In the genomic region with DNA sequence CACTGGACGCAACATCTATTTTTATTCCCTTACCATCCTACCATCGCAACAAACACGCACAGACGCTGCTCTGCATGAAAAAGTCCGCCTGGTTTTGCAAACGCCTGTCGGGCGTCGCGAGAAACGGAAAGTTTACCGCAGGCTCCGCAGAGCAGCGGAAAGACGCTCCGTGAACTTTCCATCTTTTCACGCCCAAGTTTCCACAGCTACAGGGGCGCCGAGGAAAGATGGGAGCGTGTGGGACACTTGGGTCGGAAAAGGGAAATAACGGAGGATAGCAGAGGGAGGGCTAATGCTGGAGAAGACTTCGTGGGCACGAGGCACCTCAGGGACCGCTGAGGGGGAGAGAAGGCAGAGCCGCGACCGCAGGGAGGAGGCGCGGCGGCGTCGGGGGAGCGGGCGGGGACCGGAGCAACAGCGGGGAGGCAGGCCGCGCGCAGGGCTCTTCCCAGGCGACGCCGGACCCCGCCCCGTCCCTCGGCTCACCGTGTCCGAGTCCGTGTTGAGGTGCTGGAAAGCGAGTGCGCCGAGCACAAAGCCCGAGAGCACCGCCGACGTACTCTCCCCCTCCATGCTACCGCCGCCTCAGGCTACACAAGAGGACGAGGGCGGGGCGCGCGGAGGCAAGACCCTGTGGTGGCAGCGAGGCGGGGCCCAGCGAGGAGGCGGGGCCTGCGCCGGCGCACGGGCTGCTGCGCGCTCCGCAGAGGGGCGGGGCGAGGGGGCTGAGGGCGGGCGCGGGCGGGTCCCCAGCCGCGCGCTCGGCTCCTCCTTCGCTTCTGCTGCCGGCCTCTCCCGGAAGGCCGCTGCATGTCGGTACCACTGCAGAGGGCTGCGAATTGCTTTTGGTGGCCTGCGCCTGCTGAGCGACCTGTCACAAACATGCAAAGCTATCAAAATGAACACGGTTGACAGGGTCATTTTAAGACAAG, we compare ENCODE assay signal across 8 cellular contexts. TPM values are rescaled to one million over a fixed set of nuclear protein-coding genes. Genes with fewer than 3 reads are reported as not detected.
A peak's percentile ranks its signal among the peaks of the same experiment; 100 is the strongest.
DNase-seq lines count a peak whose midpoint lies in the region; ATAC-seq, FAIRE-seq and TF ChIP-seq lines count a peak whose summit lies in the region.

A gene (minus strand): TSS at position 601 of the 932 bp plus-strand sequence. CDS start 28 bp downstream, at position 573.

- H4K20me1 ChIP-seq in DND-41 (ENCODE audit: insufficient read depth, low read length) (no peaks in the 10 kb centered on the region), GM23248 (ENCODE audit: insufficient read depth) (no peaks in the 10 kb centered on the region), Karpas-422 (ENCODE audit: insufficient read depth, low read depth, low read length) (no peaks in the 10 kb centered on the region)

- H3K36me3 ChIP-seq in DND-41 (ENCODE audit: insufficient read depth, low read length): peaks cover 4% of the 10 kb centered on the region; the same call in 1 of the 2 replicates
- no peaks in the 10 kb centered on the region for H3K36me3 ChIP-seq in GM23248 (ENCODE audit: low read depth)
- no peaks in the 10 kb centered on the region for H3K36me3 ChIP-seq in Karpas-422 (ENCODE audit: insufficient read depth, low read length)
- H3K36me3 ChIP-seq in naive thymus-derived CD4-positive, alpha-beta T cell (ENCODE audit: control insufficient read depth in 2 of 3, insufficient read depth in 3 of 3, low read length in 3 of 3): peaks cover 0 to 9% (median 0%) of the 10 kb centered on the region in 3 experiments

- peak within 1 kb of the TSS; percentile 98 for H3K4me2 ChIP-seq in DND-41 (ENCODE audit: insufficient read depth, low read length)
- peak within 1 kb of the TSS; percentile 89 for H3K4me2 ChIP-seq in GM23248 (ENCODE audit: unreplicated experiment)
- H3K4me2 ChIP-seq in Karpas-422 (ENCODE audit: low read depth, low read length, poor library complexity, severe bottlenecking): peak within 1 kb of the TSS; percentile 77

- H3K9ac ChIP-seq in DND-41 (ENCODE audit: low read depth, low read length) (peak within 1 kb of the TSS; percentile 66), GM23248 (peak within 1 kb of the TSS; percentile 86), Karpas-422 (ENCODE audit: low read length) (peak within 1 kb of the TSS; percentile 79)

- H3K4me3 ChIP-seq in DND-41 (ENCODE audit: low read depth in 1 of 2, low read length in 2 of 2): peak within 1 kb of the TSS; percentile 43 to 83
- H3K4me3 ChIP-seq in GM23248: peak within 1 kb of the TSS; percentile 92
- H3K4me3 ChIP-seq in Karpas-422 (ENCODE audit: low read length): peak within 1 kb of the TSS; percentile 76
- H3K4me3 ChIP-seq in naive thymus-derived CD4-positive, alpha-beta T cell (ENCODE audit: low read length): peak within 1 kb of the TSS; percentile 93

- peak; percentile 94 for DNase-seq in DND-41
- DNase-seq in GM23248: peak; percentile 98
- peak; percentile 94 for DNase-seq in Karpas-422
- DNase-seq in RCC 7860 (ENCODE audit: low spot score): peak; percentile 80
- peak; percentile 91 for DNase-seq in activated T-helper 1 cell treated with anti-CD3 and anti-CD28 coated beads, Interleukin-12 subunit alpha, Interleukin-12 subunit beta, Interleukin-2, Interleukin-4 antibody, amounts not matched to agents 30 ng/mL and 10 ng/mL and 1 ng/mL, durations not matched to agents 14 hours and 24 hours and 36 hours (ENCODE audit: low spot score)
- DNase-seq in fibroblast of gingiva (ENCODE audit: low read depth): peak; percentile 94
- peak; percentile 91 to 97 (median 96) for DNase-seq in naive thymus-derived CD4-positive, alpha-beta T cell

- H3K27me3 ChIP-seq in DND-41 (ENCODE audit: insufficient read depth, low read length, poor library complexity): no peaks in the 10 kb centered on the region
- H3K27me3 ChIP-seq in GM23248 (replicated peaks; ENCODE audit: insufficient read depth): no peaks in the 10 kb centered on the region
- H3K27me3 ChIP-seq in Karpas-422 (ENCODE audit: low read length): no peaks in the 10 kb centered on the region
- no peaks in the 10 kb centered on the region for H3K27me3 ChIP-seq in naive thymus-derived CD4-positive, alpha-beta T cell (ENCODE audit: control insufficient read depth in 2 of 2, insufficient read depth in 2 of 2, low read length in 2 of 2)

- H3K27ac ChIP-seq in DND-41 (ENCODE audit: low read length): peak within 1 kb of the TSS; percentile 85
- peak within 1 kb of the TSS; percentile 83 for H3K27ac ChIP-seq in GM23248
- H3K27ac ChIP-seq in Karpas-422 (ENCODE audit: low read length): peak within 1 kb of the TSS; percentile 47
- H3K27ac ChIP-seq in naive thymus-derived CD4-positive, alpha-beta T cell (ENCODE audit: low read depth, low read length): peak within 1 kb of the TSS; percentile 86

- H3K79me2 ChIP-seq in DND-41 (ENCODE audit: insufficient read depth, low read length) (peaks cover 5% of the 10 kb centered on the region), GM23248 (ENCODE audit: insufficient read depth) (peaks cover 8% of the 10 kb centered on the region), Karpas-422 (ENCODE audit: low read length) (peaks cover 11% of the 10 kb centered on the region)

- H3K4me1 ChIP-seq in DND-41 (ENCODE audit: insufficient read depth, low read length): peaks cover 22% of the 10 kb centered on the region
- peaks cover 5% of the 10 kb centered on the region for H3K4me1 ChIP-seq in GM23248 (ENCODE audit: insufficient read depth)
- H3K4me1 ChIP-seq in Karpas-422 (ENCODE audit: low read length): peaks cover 13% of the 10 kb centered on the region
- H3K4me1 ChIP-seq in naive thymus-derived CD4-positive, alpha-beta T cell (ENCODE audit: control insufficient read depth in 2 of 2, insufficient read depth in 2 of 2, low read length in 2 of 2): peaks cover 4 to 11% of the 10 kb centered on the region in 2 donors

- 2 to 3% methylated on average over 49 to 78 of the region's 93 CpGs for WGBS in GM23248 (ENCODE audit: low coverage in 1 of 2, low lambda C conversion rate in 2 of 2, missing lambda C conversion rate in 2 of 2), 2 experiments

- peaks cover 2% of the 10 kb centered on the region for H3K36me3 Mint-ChIP-seq in activated T-helper 1 cell treated with anti-CD3 and anti-CD28 coated beads, Interleukin-12 subunit alpha, Interleukin-12 subunit beta, Interleukin-2, Interleukin-4 antibody, amounts not matched to agents 30 ng/mL and 10 ng/mL and 1 ng/mL, durations not matched to agents 14 hours and 24 hours and 36 hours (ENCODE audit: low read depth)
- H3K36me3 Mint-ChIP-seq in naive thymus-derived CD4-positive, alpha-beta T cell: peaks cover 0 to 5% (median under 1%) of the 10 kb centered on the region in 5 donors
- H3K36me3 Mint-ChIP-seq in stimulated activated memory B cell treated with anti-CD40 and anti-IgM and Interleukin-4, amounts not matched to agents 10 μg/mL and 1 μg/mL and 100 μg/mL, for 72 hours: peaks cover 8% of the 10 kb centered on the region

- no peaks in the 10 kb centered on the region for H3K9me3 Mint-ChIP-seq in activated T-helper 1 cell treated with anti-CD3 and anti-CD28 coated beads, Interleukin-12 subunit alpha, Interleukin-12 subunit beta, Interleukin-2, Interleukin-4 antibody, amounts not matched to agents 30 ng/mL and 10 ng/mL and 1 ng/mL, durations not matched to agents 14 hours and 24 hours and 36 hours
- peaks cover 0 to 2% (median 0%) of the 10 kb centered on the region in 11 donors for H3K9me3 Mint-ChIP-seq in naive thymus-derived CD4-positive, alpha-beta T cell
- H3K9me3 Mint-ChIP-seq in stimulated activated memory B cell treated with anti-CD40 and anti-IgM and Interleukin-4, amounts not matched to agents 10 μg/mL and 1 μg/mL and 100 μg/mL, for 72 hours: no peaks in the 10 kb centered on the region

- H2AFZ ChIP-seq in DND-41 (ENCODE audit: low read depth, low read length) (peak within 1 kb of the TSS; percentile 94), GM23248 (peak within 1 kb of the TSS; percentile 99), Karpas-422 (ENCODE audit: low read length) (peak within 1 kb of the TSS; percentile 94)

- H3K9me3 ChIP-seq in DND-41 (ENCODE audit: insufficient read depth, low read length, severe bottlenecking) (no peaks in the 10 kb centered on the region), GM23248 (ENCODE audit: low read depth) (no peaks in the 10 kb centered on the region), Karpas-422 (ENCODE audit: low read length) (no peaks in the 10 kb centered on the region)
- no peaks in the 10 kb centered on the region for H3K9me3 ChIP-seq in naive thymus-derived CD4-positive, alpha-beta T cell (ENCODE audit: control insufficient read depth in 2 of 3, low read length in 3 of 3)

- peaks cover 10% of the 10 kb centered on the region for H3K4me1 Mint-ChIP-seq in activated T-helper 1 cell treated with anti-CD3 and anti-CD28 coated beads, Interleukin-12 subunit alpha, Interleukin-12 subunit beta, Interleukin-2, Interleukin-4 antibody, amounts not matched to agents 30 ng/mL and 10 ng/mL and 1 ng/mL, durations not matched to agents 14 hours and 24 hours and 36 hours (ENCODE audit: low read depth)
- peaks cover 15 to 50% (median 36%) of the 10 kb centered on the region in 7 donors for H3K4me1 Mint-ChIP-seq in naive thymus-derived CD4-positive, alpha-beta T cell
- peaks cover 22% of the 10 kb centered on the region for H3K4me1 Mint-ChIP-seq in stimulated activated memory B cell treated with anti-CD40 and anti-IgM and Interleukin-4, amounts not matched to agents 10 μg/mL and 1 μg/mL and 100 μg/mL, for 72 hours

- ATAC-seq in DND-41 (ENCODE audit: insufficient read depth, low read depth): peak; percentile 92
- ATAC-seq in naive thymus-derived CD4-positive, alpha-beta T cell: peak; percentile 98
- ATAC-seq in stimulated activated memory B cell treated with anti-CD40 and anti-IgM and Interleukin-4, amounts not matched to agents 10 μg/mL and 1 μg/mL and 100 μg/mL, for 72 hours: peak; percentile 98

- H3K9me2 ChIP-seq in GM23248 (ENCODE audit: insufficient read depth): no peaks in the 10 kb centered on the region
- no peaks in the 10 kb centered on the region for H3K9me2 ChIP-seq in Karpas-422 (replicated peaks; ENCODE audit: insufficient read depth, low read length)

- peak within 1 kb of the TSS; percentile 95 for H3K27ac Mint-ChIP-seq in activated T-helper 1 cell treated with anti-CD3 and anti-CD28 coated beads, Interleukin-12 subunit alpha, Interleukin-12 subunit beta, Interleukin-2, Interleukin-4 antibody, amounts not matched to agents 30 ng/mL and 10 ng/mL and 1 ng/mL, durations not matched to agents 14 hours and 24 hours and 36 hours
- H3K27ac Mint-ChIP-seq in naive thymus-derived CD4-positive, alpha-beta T cell: peak within 1 kb of the TSS; percentile 93 to 99 (median 98)
- H3K27ac Mint-ChIP-seq in stimulated activated memory B cell treated with anti-CD40 and anti-IgM and Interleukin-4, amounts not matched to agents 10 μg/mL and 1 μg/mL and 100 μg/mL, for 72 hours: peak within 1 kb of the TSS; percentile 89

- FAIRE-seq in RCC 7860 (lab: Jason Lieb, UNC): no peak

- in situ Hi-C loops in GM23248 (cut with MboI): no loop called here

- no peaks in the 10 kb centered on the region for H3F3A ChIP-seq in GM23248 (ENCODE audit: insufficient read depth)

- CTCF ChIA-PET in naive thymus-derived CD4-positive, alpha-beta T cell (lab: Charles Lee): interaction anchor here (0.6 to 0.7 kb wide), 3 partner anchors 27 to 1858 kb away, joined by 3 to 4 read pairs (median 3); no protein-coding TSS in a partner anchor

- POLR2A ChIA-PET in naive thymus-derived CD4-positive, alpha-beta T cell (lab: Charles Lee): interaction anchor here (0.7 to 3.5 kb wide), 12 partner anchors 10 to 1055 kb away, joined by 3 to 46 read pairs (median 8); a partner anchor contains a TSS

- H3K4me3 Mint-ChIP-seq in activated T-helper 1 cell treated with anti-CD3 and anti-CD28 coated beads, Interleukin-12 subunit alpha, Interleukin-12 subunit beta, Interleukin-2, Interleukin-4 antibody, amounts not matched to agents 30 ng/mL and 10 ng/mL and 1 ng/mL, durations not matched to agents 14 hours and 24 hours and 36 hours: peak within 1 kb of the TSS; percentile 90
- peak within 1 kb of the TSS; percentile 92 to 99 (median 98) for H3K4me3 Mint-ChIP-seq in naive thymus-derived CD4-positive, alpha-beta T cell
- peak within 1 kb of the TSS; percentile 92 for H3K4me3 Mint-ChIP-seq in stimulated activated memory B cell treated with anti-CD40 and anti-IgM and Interleukin-4, amounts not matched to agents 10 μg/mL and 1 μg/mL and 100 μg/mL, for 72 hours

- TF ChIP-seq CTCF in DND-41 (IDR thresholded peaks at IDR 0.05; ENCODE audit: borderline replicate concordance, extremely low read depth, low read length, poor library complexity, severe bottlenecking): no peak

- intact Hi-C loops in activated T-helper 1 cell treated with anti-CD3 and anti-CD28 coated beads, Interleukin-12 subunit alpha, Interleukin-12 subunit beta, Interleukin-2, Interleukin-4 antibody, amounts not matched to agents 30 ng/mL and 10 ng/mL and 1 ng/mL, durations not matched to agents 14 hours and 24 hours and 36 hours (cut with micrococcal nuclease): loop anchor here (1.0 to 10.0 kb wide), 9 partner anchors 29 to 1099 kb away; a partner anchor contains a TSS
- intact Hi-C loops in naive thymus-derived CD4-positive, alpha-beta T cell (cut with micrococcal nuclease): loop anchor here (1.0 to 10.0 kb wide), 18 partner anchors 20 to 1992 kb away; a partner anchor contains a TSS

- no peaks in the 10 kb centered on the region for H3K27me3 Mint-ChIP-seq in activated T-helper 1 cell treated with anti-CD3 and anti-CD28 coated beads, Interleukin-12 subunit alpha, Interleukin-12 subunit beta, Interleukin-2, Interleukin-4 antibody, amounts not matched to agents 30 ng/mL and 10 ng/mL and 1 ng/mL, durations not matched to agents 14 hours and 24 hours and 36 hours (ENCODE audit: insufficient read depth)
- peaks cover 0 to under 1% (median 0%) of the 10 kb centered on the region in 5 donors for H3K27me3 Mint-ChIP-seq in naive thymus-derived CD4-positive, alpha-beta T cell
- no peaks in the 10 kb centered on the region for H3K27me3 Mint-ChIP-seq in stimulated activated memory B cell treated with anti-CD40 and anti-IgM and Interleukin-4, amounts not matched to agents 10 μg/mL and 1 μg/mL and 100 μg/mL, for 72 hours

RNA-seq across cellular contexts. Expression of the gene that starts here (rescaled TPM):
- total RNA-seq in GM23248 (2014; rRNA removed; shearing (Covaris generic)): 13.2 and 15.6 TPM in 2 replicates
- polyA plus RNA-seq in GM23248 (2016; fragmentation: Nextera tagmentation; extraction: Ambion mirVana): 5.8 TPM in 2 replicates
- 8.1 and 18.9 TPM in 2 replicates for total RNA-seq in Karpas-422 (2014; rRNA removed; shearing (Covaris generic); ENCODE audit: low replicate concordance)
- total RNA-seq in activated T-helper 1 cell treated with anti-CD3 and anti-CD28 coated beads, Interleukin-12 subunit alpha, Interleukin-12 subunit beta, Interleukin-2, Interleukin-4 antibody, amounts not matched to agents 30 ng/mL and 10 ng/mL and 1 ng/mL, durations not matched to agents 14 hours and 24 hours and 36 hours: 11.0 and 11.3 TPM in 2 replicates
- 10 to 100 TPM; 13.9 to 47.6 (median 24.9) TPM for total RNA-seq in naive thymus-derived CD4-positive, alpha-beta T cell
- 10 to 100 TPM; 15.4 to 19.2 TPM for polyA plus RNA-seq in naive thymus-derived CD4-positive, alpha-beta T cell

Comparison
In these comparisons a context has a peak if more than half of its experiments do, and no peak if none do; other contexts are left out.
1. Peak in every context shown above with its lines: DNase-seq, ATAC-seq, H3K4me3 ChIP-seq and H3K27ac ChIP-seq.